Comparison of ENCODE assay signal across 8 cellular contexts in genomic region chr2:162058973-162059668, GRCh38. TPM values are rescaled to one million over a fixed set of nuclear protein-coding genes. Genes with fewer than 3 reads are reported as not detected.
A peak's percentile ranks its signal among the peaks of the same experiment; 100 is the strongest.
DNase-seq lines count a peak whose midpoint lies in the region; ATAC-seq, FAIRE-seq and TF ChIP-seq lines count a peak whose summit lies in the region.

No MANE protein-coding gene starts in this region.

- TF ChIP-seq CTCF in GM20000 (IDR thresholded peaks at IDR 0.05; ENCODE audit: extremely low read depth, missing control alignments) (no peak), bronchial epithelial cell (IDR thresholded peaks at IDR 0.05; ENCODE audit: insufficient read depth, low read length, severe bottlenecking) (no peak)

- peak; percentile 68 for FAIRE-seq in bronchial epithelial cell (lab: Jason Lieb, UNC)

- H3K36me3 ChIP-seq in bronchial epithelial cell (ENCODE audit: control insufficient read depth, insufficient read depth, low read length): no peaks in the 10 kb centered on the region

- no peaks in the 10 kb centered on the region for H3K27me3 ChIP-seq in bronchial epithelial cell (ENCODE audit: control insufficient read depth, insufficient read depth, low read length)

- ATAC-seq in HG03457 (IDR thresholded peaks at IDR 0.05; ENCODE audit: unreplicated experiment): peak; percentile 53

- peak; percentile 49 for DNase-seq in GM20000 (ENCODE audit: low spot score)
- peak; percentile 71 for DNase-seq in bronchial epithelial cell (ENCODE audit: low read depth)
- DNase-seq in UCSD-AML1 (lab: John Stamatoyannopoulos, UW; ENCODE audit: unreplicated experiment): no peak
- DNase-seq in NCI-H446 treated with DMSO at 0.1 percent for 48 hours (lab: John Stamatoyannopoulos, UW): no peak
- no peak for DNase-seq in activated CD8-positive, alpha-beta memory T cell treated with anti-CD3 and anti-CD28 coated beads, Interleukin-2, amount 50 U/mL, for 48 hours
- DNase-seq in hepatic stellate cell (ENCODE audit: low spot score): no peak

- H3K4me3 ChIP-seq in GM08714 (ENCODE audit: low read length) (peak overlapping the region; percentile 41; the same call in 1 of the 2 replicates), bronchial epithelial cell (ENCODE audit: low read depth, low read length) (no peak overlapping the region)

RNA-seq across cellular contexts. Expression of gene DPP4, which starts 14.9 kb away (rescaled TPM):
- 1.4 and 2.9 TPM in 2 replicates for total RNA-seq in bronchial epithelial cell

Comparison
In these comparisons a context has a peak if more than half of its experiments do, and no peak if none do; other contexts are left out.
1. DNase-seq: peak in GM20000 (single experiment) and bronchial epithelial cell (single experiment); none in UCSD-AML1 (single experiment), NCI-H446 treated with DMSO at 0.1 percent for 48 hours (single experiment), activated CD8-positive, alpha-beta memory T cell treated with anti-CD3 and anti-CD28 coated beads, Interleukin-2, amount 50 U/mL, for 48 hours (single experiment) and hepatic stellate cell (single experiment).